Comparison of ENCODE assay signal across 8 cellular contexts in the genomic region with DNA sequence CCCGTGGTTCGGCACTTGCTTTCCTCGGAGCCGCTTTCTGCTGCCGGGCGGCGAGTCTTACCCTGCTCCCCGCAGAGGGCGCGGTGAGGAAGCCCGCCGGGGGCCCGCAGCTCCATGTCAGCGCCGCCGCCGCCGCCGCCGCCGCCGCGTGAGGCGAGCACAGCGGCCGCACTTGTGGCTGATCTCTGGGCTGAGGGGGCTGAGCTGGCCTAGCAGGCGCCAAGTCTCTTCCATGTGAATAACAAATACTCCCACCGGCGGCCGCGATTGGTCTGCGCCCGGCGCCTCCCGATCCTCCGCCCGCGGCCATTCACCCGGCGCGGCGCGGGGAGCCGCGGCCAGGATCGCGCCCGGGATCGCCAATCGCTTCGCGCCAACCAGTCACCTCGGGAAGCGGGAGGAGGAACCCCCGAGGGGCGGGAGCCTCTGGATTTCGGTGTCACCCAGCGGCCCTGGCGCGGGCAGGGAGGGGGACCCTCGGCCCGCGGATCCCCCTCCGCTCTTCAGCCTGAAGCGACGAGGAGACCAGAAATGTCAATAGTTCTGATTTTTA. TPM values are rescaled to one million over a fixed set of nuclear protein-coding genes. Genes with fewer than 3 reads are reported as not detected.
A peak's percentile ranks its signal among the peaks of the same experiment; 100 is the strongest.
DNase-seq lines count a peak whose midpoint lies in the region; ATAC-seq and TF ChIP-seq lines count a peak whose summit lies in the region.

TSS of gene GRM8 (minus strand) at position 206 of the 553 bp plus-strand sequence.

- intact Hi-C loops in Right ventricle myocardium inferior (cut with DNase I) (no loop called here), cardiac septum (cut with DNase I) (loop anchor here (5.0 kb wide), 2 partner anchors 146 to 334 kb away; partner anchors contain the start of genes ARF5 and GCC1), IMR-90 (cut with micrococcal nuclease) (loop anchor here (2.0 kb wide), 1 partner anchor 450 kb away; no protein-coding TSS in a partner anchor), left lung (cut with DNase I) (no loop called here)

- peak within 1 kb of the TSS; percentile 92 for H2AFZ ChIP-seq in IMR-90 (replicated peaks; ENCODE audit: low read length, poor library complexity)

- no peak for TF ChIP-seq RAD21 in IMR-90 (IDR thresholded peaks at IDR 0.05; ENCODE audit: low read length)

- peak within 1 kb of the TSS; percentile 93 for H3K4me2 ChIP-seq in IMR-90 (ENCODE audit: low read depth, low read length)

- no peak within 1 kb of the TSS for H3K18ac ChIP-seq in IMR-90 (ENCODE audit: low read depth, low read length)

- no peak within 1 kb of the TSS for H2BK120ac ChIP-seq in IMR-90 (ENCODE audit: low read depth, low read length)

- TF ChIP-seq POLR2A in IMR-90 (IDR thresholded peaks at IDR 0.05; ENCODE audit: low read depth, low read length) = no peak

- H2BK15ac ChIP-seq in IMR-90 (ENCODE audit: low read depth, low read length) = no peak within 1 kb of the TSS

- H4K5ac ChIP-seq in IMR-90 (ENCODE audit: low read depth, low read length) = no peak within 1 kb of the TSS

- peak within 1 kb of the TSS; percentile 63 for H3K4me3 ChIP-seq in IMR-90 (ENCODE audit: insufficient read depth, low read depth, low read length)
- peak within 1 kb of the TSS; percentile 84 for H3K4me3 ChIP-seq in coronary artery
- peak within 1 kb of the TSS; percentile 44 to 68 for H3K4me3 ChIP-seq in left lung

- H2BK5ac ChIP-seq in IMR-90 (ENCODE audit: low read depth, low read length, poor library complexity, severe bottlenecking) = no peak within 1 kb of the TSS

- no peaks in the 10 kb centered on the region for H3K36me3 ChIP-seq in IMR-90 (ENCODE audit: control insufficient read depth, insufficient read depth, low read length)
- H3K36me3 ChIP-seq in left lung = no peaks in the 10 kb centered on the region

- no peaks in the 10 kb centered on the region for H3K9me1 ChIP-seq in IMR-90 (ENCODE audit: insufficient read depth, low read length)

- no peaks in the 10 kb centered on the region for H3K9me3 ChIP-seq in IMR-90 (ENCODE audit: control insufficient read depth, insufficient read depth, low read length)
- no peaks in the 10 kb centered on the region for H3K9me3 ChIP-seq in left lung

- no peak within 1 kb of the TSS for H4K8ac ChIP-seq in IMR-90 (ENCODE audit: low read depth in 2 of 2, low read length in 2 of 2)

- no peak within 1 kb of the TSS for H3K14ac ChIP-seq in IMR-90 (replicated peaks; ENCODE audit: low read depth, low read length)

- H3K4ac ChIP-seq in IMR-90 (ENCODE audit: low read depth, low read length) = no peak within 1 kb of the TSS

- H3K27me3 ChIP-seq in IMR-90 (ENCODE audit: control insufficient read depth, insufficient read depth, low read length) (peaks cover 37% of the 10 kb centered on the region), left lung (peaks cover 42 to 100% of the 10 kb centered on the region in 2 donors)

- no TSS peak for BruUV-seq in IMR-90 (replicated peaks; lab: Mats Ljungman, UMichigan)

- H2AK5ac ChIP-seq in IMR-90 (ENCODE audit: low read depth, low read length) = no peak within 1 kb of the TSS

- H3K4me1 ChIP-seq in IMR-90 (ENCODE audit: control insufficient read depth, insufficient read depth, low read length) (peaks cover 6% of the 10 kb centered on the region; the same call in 1 of the 2 replicates), left lung (peaks cover 15 to 34% of the 10 kb centered on the region in 2 donors)

- no peak within 1 kb of the TSS for H4K91ac ChIP-seq in IMR-90 (ENCODE audit: insufficient read depth, low read depth, low read length)

- peak; percentile 71 for DNase-seq in Right ventricle myocardium inferior (ENCODE audit: missing footprints)
- DNase-seq in cardiac septum (ENCODE audit: low spot score) = no peak
- peak; percentile 22 for DNase-seq in IMR-90
- DNase-seq in SK-N-DZ (ENCODE audit: low spot score) = peak; percentile 82
- DNase-seq in coronary artery (ENCODE audit: low spot score) = no peak
- DNase-seq in left lung = peak in 1 of 2 donors; percentile 84
- DNase-seq in stimulated activated CD8-positive, alpha-beta memory T cell treated with anti-CD3 and anti-CD28 coated beads, Interleukin-4, amount 100 ng/mL, for 48 hours = peak; percentile 31
- DNase-seq in DMS114 treated with DMSO at 0.1 percent for 48 hours (lab: John Stamatoyannopoulos, UW; ENCODE audit: unreplicated experiment) = no peak

- dilution Hi-C loops in IMR-90 (cut with HindIII; ENCODE audit: low sequenced_read_pairs, unreplicated experiment) = no loop called here

- in situ Hi-C loops in IMR-90 (cut with MboI; ENCODE audit: low sequenced_read_pairs) = no loop called here

- CTCF ChIA-PET in IMR-90 (lab: Yijun Ruan, JAX) = no interaction called here

- 0% methylated on average over 9 of the region's 66 CpGs; no CpG with 5 or more reads in 1 of the 2 experiments for WGBS in IMR-90 (ENCODE audit: extremely low coverage in 2 of 2, insufficient read length in 1 of 2), 2 experiments

- no peak within 1 kb of the TSS for H3K56ac ChIP-seq in IMR-90 (ENCODE audit: extremely low read depth, insufficient read depth, low read length)

- peak within 1 kb of the TSS; percentile 71 for H2AK9ac ChIP-seq in IMR-90 (replicated peaks; ENCODE audit: low read depth, low read length, poor library complexity)

- H3K23ac ChIP-seq in IMR-90 (ENCODE audit: low read depth, low read length) = no peak within 1 kb of the TSS

- H4K20me1 ChIP-seq in IMR-90 (ENCODE audit: insufficient read depth, low read length) = no peaks in the 10 kb centered on the region

- TF ChIP-seq CTCF in IMR-90 (conservative IDR thresholded peaks at IDR 0.05; ENCODE audit: low read depth, low read length) (no peak), coronary artery (IDR thresholded peaks at IDR 0.05) (no peak), left lung (IDR thresholded peaks at IDR 0.05) (no peak)

- H2BK20ac ChIP-seq in IMR-90 (ENCODE audit: low read depth, low read length) = no peak within 1 kb of the TSS

- H3K9ac ChIP-seq in IMR-90 (ENCODE audit: low read depth, low read length) = no peak within 1 kb of the TSS

- ATAC-seq in Right ventricle myocardium inferior (peak; percentile 71), IMR-90 (ENCODE audit: low read depth) (peak; percentile 65), left lung (peak; percentile 49)

- POLR2A ChIA-PET in IMR-90 (lab: Charles Lee; ENCODE audit: unreplicated experiment) = no interaction called here

- H3K27ac ChIP-seq in IMR-90 (ENCODE audit: insufficient read depth, low read length) (no peak within 1 kb of the TSS), coronary artery (peak within 1 kb of the TSS in 1 of 2 donors; percentile 8), left lung (no peak within 1 kb of the TSS)

- no peaks in the 10 kb centered on the region for H3K79me1 ChIP-seq in IMR-90 (ENCODE audit: low read depth in 1 of 2, low read length in 2 of 2)

TF ChIP-seq in IMR-90, 13 proteins besides CTCF, POLR2A, EP300 and RAD21:
- TF ChIP-seq CHD1 (IDR thresholded peaks at IDR 0.05; ENCODE audit: low read depth, low read length) = no peak
- TF ChIP-seq NFE2L2 (IDR thresholded peaks at IDR 0.05; ENCODE audit: low read depth, low read length) = no peak
- TF ChIP-seq MXI1 (IDR thresholded peaks at IDR 0.05; ENCODE audit: borderline replicate concordance, low read depth, low read length) = no peak
- TF ChIP-seq SMC3 (IDR thresholded peaks at IDR 0.05; ENCODE audit: low read depth, low read length) = no peak

RNA-seq across cellular contexts. Expression of gene GRM8, which starts in this region (rescaled TPM):
- total RNA-seq in Right ventricle myocardium inferior (0.22 TPM), cardiac septum (0.30 TPM), IMR-90 (2012; rRNA removed) (not detected in 2 replicates), left lung (under 1 TPM in 1 of 2 donors, not detected in 1; 0.39 TPM)
- not detected in 2 replicates for polyA plus RNA-seq in IMR-90 (2012; rRNA removed)
- polyA plus RNA-seq in IMR-90 (2012; cell fraction: cytosol; rRNA removed) = not detected in 2 replicates
- polyA plus RNA-seq in IMR-90 (2012; cell fraction: nucleus; rRNA removed; ENCODE audit: low replicate concordance) = not detected in 2 replicates
- polyA plus RNA-seq in SK-N-DZ (2014; cell fraction: cytosol; rRNA removed) = 13.8 and 18.2 TPM in 2 replicates
- polyA plus RNA-seq in SK-N-DZ (2014; cell fraction: nucleus; rRNA removed) = 17.6 and 18.4 TPM in 2 replicates

Comparison
In these comparisons a context has a peak if more than half of its experiments do, and no peak if none do; other contexts are left out.
1. intact Hi-C loops: an anchor here in cardiac septum (5.0 kb wide) and IMR-90 (2.0 kb wide); none called in Right ventricle myocardium inferior and left lung.
2. Peak in DNase-seq and ATAC-seq in Right ventricle myocardium inferior; RNA of the gene not detected or under 1 TPM.
3. Peak in DNase-seq, ATAC-seq, H3K4me3 ChIP-seq and H3K4me2 ChIP-seq in IMR-90; RNA of the gene not detected or under 1 TPM.
4. Peak in ATAC-seq and H3K4me3 ChIP-seq in left lung; RNA of the gene not detected or under 1 TPM.
5. DNase-seq: peak in SK-N-DZ (single experiment) and stimulated activated CD8-positive, alpha-beta memory T cell treated with anti-CD3 and anti-CD28 coated beads, Interleukin-4, amount 100 ng/mL, for 48 hours (single experiment); none in cardiac septum (single experiment), coronary artery (single experiment) and DMS114 treated with DMSO at 0.1 percent for 48 hours (single experiment).
6. Peak in every context shown above with its lines, with median percentiles within 50 percentile points of each other: ATAC-seq and H3K4me3 ChIP-seq.